Comparison of ENCODE assay signal across 32 cellular contexts in the genomic region with DNA sequence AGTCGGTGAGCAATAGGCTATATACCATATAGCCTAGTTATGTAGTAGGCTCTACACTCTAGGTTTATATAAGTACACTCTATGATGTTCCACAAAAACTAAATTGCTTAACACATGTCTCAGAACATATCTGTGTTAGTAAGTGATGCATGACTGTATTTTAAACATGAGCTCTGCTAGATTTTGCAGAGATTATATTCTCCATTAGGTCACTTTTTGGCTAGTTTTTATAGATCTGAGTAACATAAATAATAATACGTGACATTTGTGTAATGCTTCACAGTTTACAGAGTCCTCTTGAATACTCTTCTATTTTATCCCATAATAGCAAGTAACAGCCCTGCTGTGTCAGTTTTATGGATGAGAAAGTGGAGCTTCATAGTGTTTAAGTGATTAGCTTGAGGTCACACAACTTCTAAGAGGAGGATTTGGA. TPM values are rescaled to one million over a fixed set of nuclear protein-coding genes. Genes with fewer than 3 reads are reported as not detected.
A peak's percentile ranks its signal among the peaks of the same experiment; 100 is the strongest.
DNase-seq lines count a peak whose midpoint lies in the region; ATAC-seq and TF ChIP-seq lines count a peak whose summit lies in the region.
"Had no signal": no experiment of that assay in that cellular context is flagged by ENCODE, and none has a peak within 500 bp of the region (broad histone marks: within the 10 kb centered on the region; RNA-seq: fewer than 3 reads in every experiment).

No MANE protein-coding gene starts in this region.

- no peak overlapping the region for H3K4me2 ChIP-seq in Karpas-422 (ENCODE audit: low read depth, low read length, poor library complexity, severe bottlenecking)
- H3K4me2 ChIP-seq: PC-9 had no signal

- no peaks in the 10 kb centered on the region for H3K79me2 ChIP-seq in Karpas-422 (ENCODE audit: low read length)
- H3K79me2 ChIP-seq: parathyroid adenoma had no signal

- no peak overlapping the region for H3K9ac ChIP-seq in Karpas-422 (ENCODE audit: low read length)
- H3K9ac ChIP-seq: parathyroid adenoma had no signal

- no peak overlapping the region for H2AFZ ChIP-seq in Karpas-422 (ENCODE audit: low read length)
- H2AFZ ChIP-seq: parathyroid adenoma, PC-9 had no signal

- ATAC-seq in HG03342 (IDR thresholded peaks at IDR 0.05; ENCODE audit: unreplicated experiment) (no peak), GM19455 (IDR thresholded peaks at IDR 0.05; ENCODE audit: unreplicated experiment) (no peak)
- ATAC-seq: HepG2 had no signal

- H3K4me3 ChIP-seq in Karpas-422 (ENCODE audit: low read length) (no peak overlapping the region), dorsolateral prefrontal cortex (no peak overlapping the region)
- H3K4me3 ChIP-seq: PC-9, suprapubic skin, upper lobe of left lung had no signal

- H3K27me3 Mint-ChIP-seq in progenitor cell of endocrine pancreas = no peaks in the 10 kb centered on the region
- H3K27me3 Mint-ChIP-seq: activated naive CD4-positive, alpha-beta T cell treated with anti-CD3 and anti-CD28 coated beads, Interleukin-2, amount 50 U/mL, for 24 hours had no signal

- intact Hi-C loops in dorsolateral prefrontal cortex (cut with DNase I) = no loop called here

- peaks cover 2% of the 10 kb centered on the region for H3K4me1 Mint-ChIP-seq in progenitor cell of endocrine pancreas (ENCODE audit: low read depth)

- H3K9me3 Mint-ChIP-seq in progenitor cell of endocrine pancreas (ENCODE audit: low read depth) = no peaks in the 10 kb centered on the region
- H3K9me3 Mint-ChIP-seq: activated naive CD4-positive, alpha-beta T cell treated with anti-CD3 and anti-CD28 coated beads, Interleukin-2, amount 50 U/mL, for 24 hours; T-helper 2 cell treated with Interferon-gamma antibody and Interleukin-4, amounts not matched to agents 5 μg/mL and 100 μg/mL, for 36 hours had no signal

- no peaks in the 10 kb centered on the region for H3K9me2 ChIP-seq in Karpas-422 (replicated peaks; ENCODE audit: insufficient read depth, low read length)

- H3K36me3 Mint-ChIP-seq in progenitor cell of endocrine pancreas (ENCODE audit: insufficient read depth) = peaks cover 4% of the 10 kb centered on the region

- DNase-seq in NCI-H1417 (lab: John Stamatoyannopoulos, UW) (peak in 2 of 3 experiments; percentile 27 to 44), NCI-H1417 treated with DMSO at 0.1 percent for 48 hours (lab: John Stamatoyannopoulos, UW) (no peak), Karpas-422 (peak; percentile 28), dorsolateral prefrontal cortex (no peak), progenitor cell of endocrine pancreas (ENCODE audit: low spot score, unreplicated experiment) (no peak), T1000 (lab: John Stamatoyannopoulos, UW) (no peak)
- DNase-seq: activated CD4-positive, alpha-beta T cell treated with anti-CD3 and anti-CD28 coated beads for 4 hours; activated T-cell treated with anti-CD3 and anti-CD28 coated beads for 4 hours; amygdala; DMS79 treated with DMSO at 0.1 percent for 48 hours; GOT3; hypothalamus; left cardiac atrium; mesendoderm; NCI-H1048; NCI-H1930; NCI-H524 treated with DMSO at 0.1 percent for 48 hours; PC-9; SHP77 treated with DMSO at 0.1 percent for 48 hours; small intestine; stimulated activated naive CD4-positive, alpha-beta T cell treated with Interleukin-2 at 50 U/mL for 16 hours; upper lobe of left lung had no signal

- no peaks in the 10 kb centered on the region for H4K20me1 ChIP-seq in Karpas-422 (ENCODE audit: insufficient read depth, low read depth, low read length)

- no peak overlapping the region for H3K4me3 Mint-ChIP-seq in progenitor cell of endocrine pancreas (ENCODE audit: low read depth)
- H3K4me3 Mint-ChIP-seq: activated naive CD4-positive, alpha-beta T cell treated with anti-CD3 and anti-CD28 coated beads, Interleukin-2, amount 50 U/mL, for 24 hours; T-helper 2 cell treated with Interferon-gamma antibody and Interleukin-4, amounts not matched to agents 5 μg/mL and 100 μg/mL, for 36 hours had no signal

- TF ChIP-seq CTCF in dorsolateral prefrontal cortex (IDR thresholded peaks at IDR 0.05 in 54 of 56, conservative IDR thresholded peaks at IDR 0.05 in 2 of 56; ENCODE audit: low read depth in 1 of 56, partially characterized antibody in 56 of 56) (no peak), progenitor cell of endocrine pancreas (IDR thresholded peaks at IDR 0.05; ENCODE audit: unreplicated experiment) (no peak)

- H3K27ac ChIP-seq in Karpas-422 (ENCODE audit: low read length) (no peak overlapping the region), dorsolateral prefrontal cortex (peak overlapping the region in 35 of 59 donors; percentile 2 to 90 (median 78))
- H3K27ac ChIP-seq: 22Rv1, C4-2B, parathyroid adenoma, PC-9, suprapubic skin, upper lobe of left lung, VCaP had no signal

- peaks cover 9% of the 10 kb centered on the region for H3K4me1 ChIP-seq in Karpas-422 (ENCODE audit: low read length)
- H3K4me1 ChIP-seq: suprapubic skin had no signal

- H3K27ac Mint-ChIP-seq in progenitor cell of endocrine pancreas = peak overlapping the region; percentile 25
- H3K27ac Mint-ChIP-seq: activated naive CD4-positive, alpha-beta T cell treated with anti-CD3 and anti-CD28 coated beads, Interleukin-2, amount 50 U/mL, for 24 hours; T-helper 2 cell treated with Interferon-gamma antibody and Interleukin-4, amounts not matched to agents 5 μg/mL and 100 μg/mL, for 36 hours had no signal

- H3K27me3 ChIP-seq in Karpas-422 (ENCODE audit: low read length) (no peaks in the 10 kb centered on the region), dorsolateral prefrontal cortex (no peaks in the 10 kb centered on the region)
- H3K27me3 ChIP-seq: suprapubic skin, upper lobe of left lung had no signal

- no peaks in the 10 kb centered on the region for H3K9me3 ChIP-seq in Karpas-422 (ENCODE audit: low read length)
- H3K9me3 ChIP-seq: suprapubic skin, upper lobe of left lung had no signal

- H3K36me3 ChIP-seq in Karpas-422 (ENCODE audit: insufficient read depth, low read length) = no peaks in the 10 kb centered on the region

RNA-seq across cellular contexts. Expression of gene NDFIP2, which starts 47.8 kb away (rescaled TPM):
- 11.2 and 30.2 TPM in 2 replicates for total RNA-seq in Karpas-422 (2014; rRNA removed; shearing (Covaris generic); ENCODE audit: low replicate concordance)
- total RNA-seq in dorsolateral prefrontal cortex (100 to 1,000 TPM in 93 of 120 experiments, 10 to 100 TPM in 27; 61.3 to 160 (median 114) TPM), progenitor cell of endocrine pancreas (53.8 and 57.4 TPM in 2 replicates)

Comparison
In these comparisons a context has a peak if more than half of its experiments do, and no peak if none do; other contexts are left out.
1. DNase-seq: peak in NCI-H1417 (2 of 3) and Karpas-422 (single experiment); none in NCI-H1417 treated with DMSO at 0.1 percent for 48 hours (single experiment), dorsolateral prefrontal cortex (0 of 10), progenitor cell of endocrine pancreas (single experiment) and T1000 (single experiment).